Comparison of ENCODE assay signal across 8 cellular contexts in genomic region chr15:90035095-90035834, GRCh38. TPM values are rescaled to one million over a fixed set of nuclear protein-coding genes. Genes with fewer than 3 reads are reported as not detected.
DNase-seq lines count a peak whose midpoint lies in the region; ATAC-seq and TF ChIP-seq lines count a peak whose summit lies in the region.

No MANE protein-coding gene starts in this region.

- H3K36me3 Mint-ChIP-seq in activated CD4-positive, alpha-beta T cell treated with anti-CD3 and anti-CD28 coated beads, Interleukin-2, amount 10 ng/mL, durations not matched to agents 7 days and 5 days (ENCODE audit: low read depth), result peaks cover 10% of the 10 kb centered on the region

- H3K4me3 ChIP-seq in psoas muscle, result no peak overlapping the region

- WGBS in psoas muscle, 3 donors, result 78 to 83% (median 81%) methylated on average over 19 of the region's 19 CpGs

- TF ChIP-seq CTCF in VCaP (conservative IDR thresholded peaks at IDR 0.05) (no peak), psoas muscle (IDR thresholded peaks at IDR 0.05) (no peak), GM10266 (IDR thresholded peaks at IDR 0.05; ENCODE audit: control insufficient read depth, insufficient read depth, low read depth, missing control alignments) (no peak)

- peaks cover 20% of the 10 kb centered on the region for H3K4me1 ChIP-seq in psoas muscle

- no peak for DNase-seq in activated CD4-positive, alpha-beta T cell treated with anti-CD3 and anti-CD28 coated beads, Interleukin-2, amount 10 ng/mL, durations not matched to agents 7 days and 5 days
- no peak for DNase-seq in activated CD4-positive, alpha-beta T cell treated with anti-CD3 and anti-CD28 coated beads, Interleukin-2, amount 50 U/mL, for 1 hour
- peak; percentile 31 for DNase-seq in glomerular visceral epithelial cell (ENCODE audit: extremely low spot score)
- DNase-seq in psoas muscle, result peak; percentile 59 to 75
- no peak for DNase-seq in COLO829 (ENCODE audit: low spot score)
- DNase-seq in stimulated activated CD4-positive, alpha-beta T cell treated with anti-CD3 and anti-CD28 coated beads, Interleukin-4, amount 100 ng/mL, for 24 hours, result no peak
- no peak for DNase-seq in GM10266 (ENCODE audit: extremely low spot score)

- peak in 3 of 4 donors; percentile 15 to 32 (median 20) for ATAC-seq in psoas muscle

- intact Hi-C loops in psoas muscle (cut with DNase I), result no loop called here

- CTCF ChIA-PET in activated CD4-positive, alpha-beta T cell treated with anti-CD3 and anti-CD28 coated beads, Interleukin-2, amount 10 ng/mL, durations not matched to agents 7 days and 5 days (lab: Charles Lee), result interaction anchor here (1.2 kb wide), 1 partner anchor 14 kb away, joined by 3 read pairs; no protein-coding TSS in a partner anchor

- no peaks in the 10 kb centered on the region for H3K36me3 ChIP-seq in psoas muscle (ENCODE audit: insufficient read depth in 1 of 2, low read depth in 1 of 2)

- H3K27me3 ChIP-seq in psoas muscle (ENCODE audit: insufficient read depth in 3 of 3, low read length in 2 of 3), result no peaks in the 10 kb centered on the region

- peak overlapping the region; percentile 80 for H3K27ac ChIP-seq in VCaP
- H3K27ac ChIP-seq in psoas muscle, result peak overlapping the region; percentile 42

- H3K9me3 Mint-ChIP-seq in activated CD4-positive, alpha-beta T cell treated with anti-CD3 and anti-CD28 coated beads, Interleukin-2, amount 10 ng/mL, durations not matched to agents 7 days and 5 days, result peaks cover 2% of the 10 kb centered on the region

- no peaks in the 10 kb centered on the region for H3K9me3 ChIP-seq in psoas muscle

- H3K27me3 Mint-ChIP-seq in activated CD4-positive, alpha-beta T cell treated with anti-CD3 and anti-CD28 coated beads, Interleukin-2, amount 10 ng/mL, durations not matched to agents 7 days and 5 days, result no peaks in the 10 kb centered on the region

- peak overlapping the region; percentile 91 for H3K27ac Mint-ChIP-seq in activated CD4-positive, alpha-beta T cell treated with anti-CD3 and anti-CD28 coated beads, Interleukin-2, amount 10 ng/mL, durations not matched to agents 7 days and 5 days

- H3K4me1 Mint-ChIP-seq in activated CD4-positive, alpha-beta T cell treated with anti-CD3 and anti-CD28 coated beads, Interleukin-2, amount 10 ng/mL, durations not matched to agents 7 days and 5 days, result peaks cover 82% of the 10 kb centered on the region

- POLR2A ChIA-PET in activated CD4-positive, alpha-beta T cell treated with anti-CD3 and anti-CD28 coated beads, Interleukin-2, amount 10 ng/mL, durations not matched to agents 7 days and 5 days (lab: Charles Lee), result no interaction called here

- no peak overlapping the region for H3K4me3 Mint-ChIP-seq in activated CD4-positive, alpha-beta T cell treated with anti-CD3 and anti-CD28 coated beads, Interleukin-2, amount 10 ng/mL, durations not matched to agents 7 days and 5 days

RNA-seq across cellular contexts. Expression of gene ZNF710, which starts 34.1 kb away (rescaled TPM):
- 10 to 100 TPM; 24.4 to 26.6 TPM for total RNA-seq in activated CD4-positive, alpha-beta T cell treated with anti-CD3 and anti-CD28 coated beads, Interleukin-2, amount 10 ng/mL, durations not matched to agents 7 days and 5 days
- total RNA-seq in psoas muscle, result 1 to 10 TPM; 3.1 to 8.1 (median 5.6) TPM
- 1 to 10 TPM; 1.3 to 4.5 (median 1.9) TPM for polyA plus RNA-seq in psoas muscle

Comparison
In these comparisons a context has a peak if more than half of its experiments do, and no peak if none do; other contexts are left out.
1. DNase-seq: peak in glomerular visceral epithelial cell (single experiment) and psoas muscle (2 of 2); none in activated CD4-positive, alpha-beta T cell treated with anti-CD3 and anti-CD28 coated beads, Interleukin-2, amount 10 ng/mL, durations not matched to agents 7 days and 5 days (single experiment), activated CD4-positive, alpha-beta T cell treated with anti-CD3 and anti-CD28 coated beads, Interleukin-2, amount 50 U/mL, for 1 hour (single experiment), COLO829 (single experiment), stimulated activated CD4-positive, alpha-beta T cell treated with anti-CD3 and anti-CD28 coated beads, Interleukin-4, amount 100 ng/mL, for 24 hours (single experiment) and GM10266 (single experiment).